In the genomic region with DNA sequence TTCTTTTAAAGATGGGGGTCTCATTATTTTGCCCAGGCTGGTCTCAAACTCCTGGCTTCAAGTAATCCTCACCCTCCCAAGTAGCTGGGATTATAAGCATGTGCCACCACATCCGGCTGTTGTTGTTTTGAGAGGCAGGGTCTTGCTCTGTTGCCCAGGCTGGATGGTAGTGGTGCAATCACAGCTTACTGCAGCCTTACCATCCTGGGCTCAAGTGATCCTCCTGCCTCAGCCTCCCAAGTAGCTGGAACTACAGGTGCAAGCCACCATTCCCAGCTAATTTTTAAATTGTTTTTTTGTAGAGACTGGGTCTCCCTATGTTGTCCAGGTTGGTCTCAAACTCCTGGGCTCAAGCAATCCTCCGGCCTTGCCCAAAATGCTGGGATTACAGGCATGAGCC, we compare ENCODE assay signal across 25 cellular contexts.
"Had no signal": no experiment of that assay in that cellular context is flagged by ENCODE, and none has a peak within 500 bp of the region (broad histone marks: within the 10 kb centered on the region; RNA-seq: fewer than 3 reads in every experiment).

No MANE protein-coding gene starts in this region.

- ATAC-seq: effector memory CD8-positive, alpha-beta T cell; gastrocnemius medialis; heart right ventricle; left cardiac atrium; left lung; left ventricle myocardium superior; lower lobe of right lung; mucosa of descending colon had no signal

- H3K4me3 ChIP-seq: colonic mucosa, esophagus squamous epithelium, gastrocnemius medialis, heart right ventricle, left lung, lower lobe of right lung, mucosa of descending colon had no signal

- H3K27ac ChIP-seq: colonic mucosa, esophagus squamous epithelium, gastrocnemius medialis, heart right ventricle, left lung, lower lobe of right lung had no signal

- H3K4me3 Mint-ChIP-seq: dendritic cell treated with granulocyte-macrophage colony-stimulating factor and Interleukin-4, amounts not matched to agents 40 ng/mL and 50 ng/mL, for 4 days; effector memory CD8-positive, alpha-beta T cell; endodermal cell; mesothelial cell of epicardium; naive B cell had no signal

- H3K4me1 Mint-ChIP-seq: mesothelial cell of epicardium, naive B cell had no signal

- H3K9me3 Mint-ChIP-seq: dendritic cell treated with granulocyte-macrophage colony-stimulating factor and Interleukin-4, amounts not matched to agents 40 ng/mL and 50 ng/mL, for 4 days; effector memory CD8-positive, alpha-beta T cell; mesothelial cell of epicardium; naive B cell had no signal

- DNase-seq: colonic mucosa; cortex of kidney; effector CD8-positive, alpha-beta T cell; effector memory CD8-positive, alpha-beta T cell; endodermal cell; esophagus squamous epithelium; foreskin fibroblast; foreskin melanocyte; gastrocnemius medialis; glutamatergic neuron; head of caudate nucleus; heart right ventricle; hippocampal formation; left cardiac atrium; left lung; left ventricle myocardium superior; lower lobe of right lung; mesenchymal stem cell; mucosa of descending colon; naive B cell had no signal

- H3K36me3 Mint-ChIP-seq: naive B cell had no signal

- H3K27me3 Mint-ChIP-seq: dendritic cell treated with granulocyte-macrophage colony-stimulating factor and Interleukin-4, amounts not matched to agents 40 ng/mL and 50 ng/mL, for 4 days had no signal

- H3K36me3 ChIP-seq: colonic mucosa, esophagus squamous epithelium, gastrocnemius medialis had no signal

- H3K27ac Mint-ChIP-seq: dendritic cell treated with granulocyte-macrophage colony-stimulating factor and Interleukin-4, amounts not matched to agents 40 ng/mL and 50 ng/mL, for 4 days; effector memory CD8-positive, alpha-beta T cell; endodermal cell; mesothelial cell of epicardium; naive B cell had no signal

- H3K9me3 ChIP-seq: colonic mucosa, esophagus squamous epithelium, gastrocnemius medialis, heart right ventricle, left lung, lower lobe of right lung, mucosa of descending colon had no signal

- FAIRE-seq: endometrium, islet of Langerhans, keratinocyte had no signal

- H3K27me3 ChIP-seq: colonic mucosa, esophagus squamous epithelium, gastrocnemius medialis, heart right ventricle, left lung had no signal

- H3K4me1 ChIP-seq: colonic mucosa, gastrocnemius medialis, left lung, lower lobe of right lung had no signal
